Comparison of ENCODE assay signal across 7 cellular contexts in the genomic region with DNA sequence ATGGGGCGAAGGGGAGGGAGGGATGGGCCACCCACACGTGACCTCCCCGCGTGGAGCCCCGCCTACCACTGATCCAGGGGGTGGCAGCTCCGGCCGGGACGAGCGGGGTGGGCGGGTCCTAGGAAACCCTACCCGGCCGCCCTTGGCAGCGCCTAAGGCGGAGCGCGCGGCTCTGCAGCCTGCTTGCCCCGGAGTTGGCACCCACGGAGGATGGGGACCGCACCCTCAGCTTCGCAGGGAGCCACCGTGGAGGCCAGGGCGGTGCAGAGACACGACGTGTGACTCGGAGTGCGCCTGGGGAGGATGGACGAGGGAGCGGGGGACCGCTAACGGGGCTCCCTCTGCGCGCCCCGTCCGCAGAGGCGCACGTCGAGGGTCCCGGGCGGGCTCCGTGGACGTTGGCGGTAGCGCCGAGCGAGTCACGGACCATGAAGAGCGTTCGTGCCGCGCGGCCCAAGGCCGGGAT. TPM values are rescaled to one million over a fixed set of nuclear protein-coding genes. Genes with fewer than 3 reads are reported as not detected.
DNase-seq lines count a peak whose midpoint lies in the region; ATAC-seq and TF ChIP-seq lines count a peak whose summit lies in the region.

A gene with protein sequence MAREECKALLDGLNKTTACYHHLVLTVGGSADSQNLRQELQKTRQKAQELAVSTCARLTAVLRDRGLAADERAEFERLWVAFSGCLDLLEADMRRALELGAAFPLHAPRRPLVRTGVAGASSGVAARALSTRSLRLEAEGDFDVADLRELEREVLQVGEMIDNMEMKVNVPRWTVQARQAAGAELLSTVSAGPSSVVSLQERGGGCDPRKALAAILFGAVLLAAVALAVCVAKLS (plus strand): TSS at position 129 of the 466 bp plus-strand sequence. CDS start 416 bp downstream, outside the sequence.

- intact Hi-C loops in tibial artery (cut with DNase I; ENCODE audit: low total_unique reads): loop anchor here (2.0 to 10.0 kb wide), 3 partner anchors 91 to 331 kb away; partner anchors contain the start of genes DPY19L3, PDCD5 and ZNF507

- TF ChIP-seq CTCF in neutrophil (IDR thresholded peaks at IDR 0.05) (no peak), tibial artery (IDR thresholded peaks at IDR 0.05) (no peak)

- H3K27me3 ChIP-seq in SJSA1 (replicated peaks): peaks cover 26% of the 10 kb centered on the region
- peaks cover 51% of the 10 kb centered on the region for H3K27me3 ChIP-seq in neutrophil
- peaks cover 0 to 31% of the 10 kb centered on the region in 2 donors for H3K27me3 ChIP-seq in tibial artery

- H3K4me1 ChIP-seq in SJSA1 (replicated peaks): peaks cover 17% of the 10 kb centered on the region
- H3K4me1 ChIP-seq in neutrophil (ENCODE audit: control insufficient read depth in 1 of 2, insufficient read depth in 1 of 2, low read depth in 1 of 2, low read length in 1 of 2): peaks cover 40 to 50% of the 10 kb centered on the region in 2 experiments
- H3K4me1 ChIP-seq in tibial artery: peaks cover 0 to 33% (median 25%) of the 10 kb centered on the region in 4 donors

- H3K4me3 Mint-ChIP-seq in IgD-negative memory B cell: peak within 1 kb of the TSS; percentile 88 to 99 (median 94)

- no peaks in the 10 kb centered on the region for H3K9me3 ChIP-seq in SJSA1 (replicated peaks)
- no peaks in the 10 kb centered on the region for H3K9me3 ChIP-seq in neutrophil
- no peaks in the 10 kb centered on the region for H3K9me3 ChIP-seq in tibial artery

- H3K27ac ChIP-seq in SJSA1 (no peak within 1 kb of the TSS), neutrophil (peak within 1 kb of the TSS; percentile 76), tibial artery (peak within 1 kb of the TSS; percentile 79 to 80)

- peaks cover 3% of the 10 kb centered on the region for H3K36me3 Mint-ChIP-seq in IgD-negative memory B cell

- H3K27me3 Mint-ChIP-seq in IgD-negative memory B cell: peaks cover 15% of the 10 kb centered on the region

- ATAC-seq in GM18498 (IDR thresholded peaks at IDR 0.05; ENCODE audit: unreplicated experiment): peak; percentile 31

- H3K27ac Mint-ChIP-seq in IgD-negative memory B cell: peak within 1 kb of the TSS; percentile 81 to 86 (median 86)

- H3K9me3 Mint-ChIP-seq in IgD-negative memory B cell: no peaks in the 10 kb centered on the region

- H3K4me3 ChIP-seq in SJSA1 (peak within 1 kb of the TSS; percentile 91), neutrophil (ENCODE audit: low read depth in 1 of 2, low read length in 1 of 2) (peak within 1 kb of the TSS; percentile 73 to 94), tibial artery (peak within 1 kb of the TSS; percentile 81 to 82)

- peaks cover 6% of the 10 kb centered on the region; the same call in 1 of the 2 replicates for H3K36me3 ChIP-seq in SJSA1
- H3K36me3 ChIP-seq in neutrophil: peaks cover 4% of the 10 kb centered on the region
- no peaks in the 10 kb centered on the region for H3K36me3 ChIP-seq in tibial artery

- DNase-seq in SJSA1 (ENCODE audit: low read depth in 1 of 2, low spot score in 2 of 2) (peak in 1 of 2 experiments; percentile 85), glomerular visceral epithelial cell (ENCODE audit: extremely low spot score) (peak; percentile 85), tibial artery (peak; percentile 81 to 90)
- peak; percentile 58 for DNase-seq in activated naive CD4-positive, alpha-beta T cell treated with anti-CD3 and anti-CD28 coated beads, Interleukin-2, amount 50 U/mL, for 16 hours

- H3K4me1 Mint-ChIP-seq in IgD-negative memory B cell: peaks cover 16 to 20% (median 18%) of the 10 kb centered on the region in 3 donors

RNA-seq across cellular contexts. Expression of the gene that starts here (rescaled TPM):
- polyA plus RNA-seq in IgD-negative memory B cell: 0.11 TPM
- total RNA-seq in SJSA1 (2014; rRNA removed; shearing (Covaris generic)): 0.05 TPM in 1 of 2 replicates, not detected in the other
